20 cellular contexts compared by ENCODE assay signal in genomic region chr5:8884029-8884428, GRCh38.
"Had no signal": no experiment of that assay in that cellular context is flagged by ENCODE, and none has a peak within 500 bp of the region (broad histone marks: within the 10 kb centered on the region; RNA-seq: fewer than 3 reads in every experiment).

No MANE protein-coding gene starts in this region.

- H3K27ac ChIP-seq: neutrophil, right atrium auricular region, tibial nerve had no signal

- H3K27ac Mint-ChIP-seq: activated naive CD8-positive, alpha-beta T cell treated with anti-CD3 and anti-CD28 coated beads for 36 hours; activated T-helper 1 cell treated with anti-CD3 and anti-CD28 coated beads, Interleukin-12 subunit alpha, Interleukin-12 subunit beta, Interleukin-2, Interleukin-4 antibody, amounts not matched to agents 30 ng/mL and 10 ng/mL and 1 ng/mL, durations not matched to agents 14 hours and 24 hours and 36 hours; brain; immature natural killer cell; natural killer cell had no signal

- DNase-seq: activated naive CD8-positive, alpha-beta T cell treated with anti-CD3 and anti-CD28 coated beads for 36 hours; amygdala; central memory CD4-positive, alpha-beta T cell; cortex of kidney; effector CD4-positive, alpha-beta T cell; foreskin melanocyte; immature natural killer cell; mesendoderm; natural killer cell; posterior cingulate gyrus; small intestine; stimulated activated CD4-positive, alpha-beta T cell treated with anti-CD3 and anti-CD28 coated beads, Interleukin-4, amount 100 ng/mL, for 24 hours; stimulated activated naive CD4-positive, alpha-beta T cell; substantia nigra had no signal

- FAIRE-seq: small intestine had no signal

- H3K4me1 Mint-ChIP-seq: activated naive CD8-positive, alpha-beta T cell treated with anti-CD3 and anti-CD28 coated beads for 36 hours; brain; immature natural killer cell; natural killer cell had no signal

- H3K36me3 Mint-ChIP-seq: activated naive CD8-positive, alpha-beta T cell treated with anti-CD3 and anti-CD28 coated beads for 36 hours; brain; immature natural killer cell had no signal

- H3K36me3 ChIP-seq: neutrophil, right atrium auricular region, tibial nerve had no signal

- H3K4me3 Mint-ChIP-seq: activated naive CD8-positive, alpha-beta T cell treated with anti-CD3 and anti-CD28 coated beads for 36 hours; activated T-helper 1 cell treated with anti-CD3 and anti-CD28 coated beads, Interleukin-12 subunit alpha, Interleukin-12 subunit beta, Interleukin-2, Interleukin-4 antibody, amounts not matched to agents 30 ng/mL and 10 ng/mL and 1 ng/mL, durations not matched to agents 14 hours and 24 hours and 36 hours; brain; immature natural killer cell; natural killer cell had no signal

- H3K27me3 ChIP-seq: neutrophil, right atrium auricular region, tibial nerve had no signal

- H3K27me3 Mint-ChIP-seq: activated naive CD8-positive, alpha-beta T cell treated with anti-CD3 and anti-CD28 coated beads for 36 hours; brain had no signal

- H3K9me3 ChIP-seq: neutrophil had no signal

- H3K4me3 ChIP-seq: right atrium auricular region, tibial nerve had no signal

- ATAC-seq: activated CD4-positive, CD25-positive, alpha-beta regulatory T cell treated with anti-CD3 and anti-CD28 coated beads, Interleukin-2, amount 50 U/mL, for 24 hours had no signal

- H3K4me1 ChIP-seq: right atrium auricular region, tibial nerve had no signal
